Comparison of ENCODE assay signal across 8 cellular contexts in the genomic region with DNA sequence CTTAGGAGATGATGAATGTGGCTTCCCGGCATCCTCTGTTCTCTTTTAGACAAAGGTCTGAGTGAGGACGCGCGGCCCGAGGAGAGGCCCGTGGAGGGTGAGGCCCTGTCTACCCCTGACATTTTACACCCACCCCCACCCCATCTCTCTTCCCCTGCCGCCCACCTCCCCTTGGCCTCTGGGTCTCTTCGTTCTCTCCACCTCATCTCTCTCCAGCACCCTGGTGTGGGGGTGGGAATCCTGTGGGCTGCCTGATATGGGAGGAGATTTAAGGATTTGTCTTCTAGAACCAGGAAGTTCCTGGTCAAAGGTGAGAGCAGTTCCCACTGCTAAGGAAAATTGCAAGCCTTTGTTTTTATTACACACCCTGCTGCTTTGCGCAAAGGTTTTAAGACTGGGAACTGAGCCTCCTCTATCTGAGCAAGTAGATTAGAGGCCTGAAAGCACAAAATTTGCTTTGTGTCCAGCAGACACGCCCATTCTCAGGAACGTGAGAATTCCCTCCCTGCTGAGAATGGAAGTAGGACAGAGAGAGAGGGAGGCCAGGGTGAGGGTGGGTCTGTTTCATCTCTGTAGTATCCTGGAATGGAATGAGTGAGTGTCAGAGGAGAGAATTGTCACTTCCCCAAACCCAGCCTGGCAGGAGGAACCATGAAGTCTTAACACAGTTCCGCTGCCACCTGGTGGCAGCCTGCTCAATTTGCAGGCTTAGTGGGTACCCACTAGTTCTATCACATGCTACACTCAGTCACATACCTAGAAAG.
DNase-seq lines count a peak whose midpoint lies in the region; ATAC-seq and TF ChIP-seq lines count a peak whose summit lies in the region.

No MANE protein-coding gene starts in this region.

- DNase-seq in heart left ventricle (no peak), left ventricle myocardium superior (no peak), NCI-H526 (lab: John Stamatoyannopoulos, UW) (peak; percentile 61 to 75), adipocyte (ENCODE audit: low read depth) (peak; percentile 25), kidney epithelial cell (ENCODE audit: low read depth) (no peak), transverse colon (peak; percentile 65)

- TF ChIP-seq CTCF in heart left ventricle (IDR thresholded peaks at IDR 0.05) (peak in 8 of 12 donors; percentile 11 to 42 (median 24)), kidney epithelial cell (IDR thresholded peaks at IDR 0.05; ENCODE audit: insufficient read depth, low read length, poor library complexity, severe bottlenecking) (peak; percentile 54), transverse colon (IDR thresholded peaks at IDR 0.05) (peak; percentile 48 to 86 (median 56))

- H3K27ac ChIP-seq in heart left ventricle (no peak overlapping the region), transverse colon (peak overlapping the region; percentile 40 to 77 (median 65))

- in situ Hi-C loops in transverse colon (cut with MboI; ENCODE audit: low pct_ligation_motif_present in 1 of 4, low pct_unique_long_range_greater_than_20kb in 1 of 4, low sequenced_read_pairs in 3 of 4) = loop anchor here in 1 of 4 donors (10.0 kb wide), 1 partner anchor 100 kb away; no protein-coding TSS in a partner anchor

- H3K36me3 ChIP-seq in heart left ventricle (peaks cover 0 to 26% (median 11%) of the 10 kb centered on the region in 9 donors), adipocyte (ENCODE audit: control insufficient read depth, insufficient read depth, low read length, severe bottlenecking) (peaks cover 13% of the 10 kb centered on the region), kidney epithelial cell (ENCODE audit: control insufficient read depth, insufficient read depth, low read length) (peaks cover 4% of the 10 kb centered on the region), transverse colon (no peaks in the 10 kb centered on the region)

- no peak overlapping the region for H3K9ac ChIP-seq in adipocyte (ENCODE audit: low read length)

- H3K4me1 ChIP-seq in heart left ventricle (peaks cover 0 to 6% (median 0%) of the 10 kb centered on the region in 12 donors), adipocyte (ENCODE audit: control insufficient read depth, insufficient read depth, low read length) (peaks cover 4% of the 10 kb centered on the region), transverse colon (peaks cover 0 to 13% (median 5%) of the 10 kb centered on the region in 4 donors)

- intact Hi-C loops in heart left ventricle (cut with DNase I) = loop anchor here in 2 of 10 donors (5.0 to 10.0 kb wide), 2 partner anchors 53 to 90 kb away; partner anchors contain the start of gene GTF2IRD1 (in 1 of the 2)
- intact Hi-C loops in left ventricle myocardium superior (cut with micrococcal nuclease) = no loop called here
- intact Hi-C loops in transverse colon (cut with DNase I; ENCODE audit: low total_unique reads) = no loop called here

- ATAC-seq in heart left ventricle (no peak), left ventricle myocardium superior (no peak), HG03520 (IDR thresholded peaks at IDR 0.05; ENCODE audit: unreplicated experiment) (no peak), GM18520 (IDR thresholded peaks at IDR 0.05; ENCODE audit: unreplicated experiment) (no peak)

- WGBS in heart left ventricle, 4 donors = 73 to 85% (median 81%) methylated on average over 12 of the region's 12 CpGs
- whole genome bisulfite sequencing in transverse colon (ENCODE audit: low coverage in 1 of 2), 2 donors = 66% methylated on average over 12 of the region's 12 CpGs; no CpG with 5 or more reads in 1 of the 2 donors

- H3K9me3 ChIP-seq in heart left ventricle (peaks cover 0 to 10% (median 4%) of the 10 kb centered on the region in 12 donors), adipocyte (ENCODE audit: control insufficient read depth, low read length) (no peaks in the 10 kb centered on the region), transverse colon (no peaks in the 10 kb centered on the region)

- H3K4me3 ChIP-seq in heart left ventricle = no peak overlapping the region
- no peak overlapping the region for H3K4me3 ChIP-seq in adipocyte (ENCODE audit: low read length)
- H3K4me3 ChIP-seq in kidney epithelial cell (ENCODE audit: low read depth, low read length) = no peak overlapping the region
- H3K4me3 ChIP-seq in transverse colon = no peak overlapping the region

- no peak for TF ChIP-seq POLR2A in heart left ventricle (IDR thresholded peaks at IDR 0.05)
- TF ChIP-seq POLR2A in transverse colon (IDR thresholded peaks at IDR 0.05) = no peak

- no peaks in the 10 kb centered on the region for H3K27me3 ChIP-seq in heart left ventricle
- H3K27me3 ChIP-seq in adipocyte (replicated peaks; ENCODE audit: control insufficient read depth, insufficient read depth, low read length) = no peaks in the 10 kb centered on the region
- no peaks in the 10 kb centered on the region for H3K27me3 ChIP-seq in kidney epithelial cell (ENCODE audit: control insufficient read depth, insufficient read depth, low read length)
- H3K27me3 ChIP-seq in transverse colon = no peaks in the 10 kb centered on the region

- no peak for TF ChIP-seq EP300 in transverse colon (IDR thresholded peaks at IDR 0.05; ENCODE audit: low read depth)

Comparison
In these comparisons a context has a peak if more than half of its experiments do, and no peak if none do; other contexts are left out.
1. DNase-seq: peak in NCI-H526 (2 of 2), adipocyte (single experiment) and transverse colon (single experiment); none in heart left ventricle (0 of 5), left ventricle myocardium superior (single experiment) and kidney epithelial cell (single experiment).
2. H3K27ac ChIP-seq: peak in transverse colon (4 of 4); none in heart left ventricle (0 of 12).
3. Peak in every context shown above with its lines, with median percentiles within 50 percentile points of each other: CTCF ChIP-seq.